8 cellular contexts compared by ENCODE assay signal in the genomic region with DNA sequence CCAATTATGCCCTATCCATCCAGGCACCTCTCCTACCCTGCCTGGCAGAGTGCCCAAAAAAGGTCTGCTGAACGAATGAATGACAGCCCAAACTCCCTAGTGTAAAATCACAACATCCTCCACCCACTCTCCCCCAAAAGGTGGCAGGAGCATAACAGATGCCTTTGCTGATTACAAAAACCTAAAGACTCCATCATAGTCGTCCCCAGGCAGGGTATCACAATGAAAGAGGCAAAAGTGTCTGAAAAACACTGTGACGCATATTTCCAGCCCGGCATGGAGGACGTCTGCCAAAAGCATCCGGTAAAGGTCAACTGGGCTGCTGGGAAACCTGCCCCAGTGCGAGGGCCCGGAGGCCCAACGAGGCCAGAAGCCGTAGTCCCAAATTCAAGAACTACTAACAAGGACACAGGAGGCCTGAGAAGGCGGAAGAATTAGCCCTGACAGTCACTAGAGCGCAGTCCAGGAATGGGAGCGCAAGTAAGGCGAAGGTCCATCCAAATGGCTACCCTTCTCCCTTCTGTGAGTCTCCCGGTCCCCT. TPM values are rescaled to one million over a fixed set of nuclear protein-coding genes. Genes with fewer than 3 reads are reported as not detected.
DNase-seq lines count a peak whose midpoint lies in the region; ATAC-seq and TF ChIP-seq lines count a peak whose summit lies in the region.

No MANE protein-coding gene starts in this region.

- H3F3A ChIP-seq in GM23248 (ENCODE audit: insufficient read depth): peaks cover 9% of the 10 kb centered on the region
- no peaks in the 10 kb centered on the region for H3F3A ChIP-seq in PC-3 (ENCODE audit: low read length, unreplicated experiment)

- H3K36me3 ChIP-seq in ACC112 (ENCODE audit: insufficient read depth, low read length) (0 out of 2 replicates have a peak, but pooled peaks cover 4% of the 10 kb centered on the region), GM23248 (ENCODE audit: low read depth) (no peaks in the 10 kb centered on the region), PC-3 (ENCODE audit: low read depth, low read length) (peaks cover 13% of the 10 kb centered on the region; the same call in 1 of the 2 replicates), adrenal gland (replicated peaks in 1 of 2) (peaks cover 0 to 19% of the 10 kb centered on the region in 2 donors), hepatocyte (replicated peaks; ENCODE audit: insufficient read depth, low read depth) (no peaks in the 10 kb centered on the region)

- no peaks in the 10 kb centered on the region for H3K27me3 ChIP-seq in ACC112 (ENCODE audit: insufficient read depth, low read length)
- no peaks in the 10 kb centered on the region for H3K27me3 ChIP-seq in GM23248 (replicated peaks; ENCODE audit: insufficient read depth)
- no peaks in the 10 kb centered on the region for H3K27me3 ChIP-seq in PC-3 (ENCODE audit: low read length)
- H3K27me3 ChIP-seq in adrenal gland: no peaks in the 10 kb centered on the region
- H3K27me3 ChIP-seq in hepatocyte: peaks cover 4% of the 10 kb centered on the region

- ATAC-seq in PC-3 (peak; percentile 29), GM21515 (IDR thresholded peaks at IDR 0.05; ENCODE audit: unreplicated experiment) (no peak), GM21390 (IDR thresholded peaks at IDR 0.05; ENCODE audit: unreplicated experiment) (no peak)

- H4K20me1 ChIP-seq in GM23248 (ENCODE audit: insufficient read depth) (0 out of 2 replicates have a peak, but pooled peaks cover 6% of the 10 kb centered on the region), PC-3 (ENCODE audit: low read length) (0 out of 2 replicates have a peak, but pooled peaks cover 6% of the 10 kb centered on the region), hepatocyte (ENCODE audit: insufficient read depth, poor library complexity, severe bottlenecking) (no peaks in the 10 kb centered on the region)

- peak overlapping the region; percentile 96 for H3K4me2 ChIP-seq in GM23248 (ENCODE audit: unreplicated experiment)
- peak overlapping the region; percentile 96 for H3K4me2 ChIP-seq in PC-3 (ENCODE audit: low read length)
- peak overlapping the region; percentile 96 for H3K4me2 ChIP-seq in hepatocyte

- H2AFZ ChIP-seq in ACC112 (ENCODE audit: low read length, unreplicated experiment): peak overlapping the region; percentile 84
- H2AFZ ChIP-seq in GM23248: peak overlapping the region; percentile 99
- peak overlapping the region; percentile 100 for H2AFZ ChIP-seq in PC-3 (ENCODE audit: low read length)
- H2AFZ ChIP-seq in hepatocyte: peak overlapping the region; percentile 39

- DNase-seq in GM23248 (peak; percentile 74), PC-3 (peak; percentile 7), adrenal gland (peak; percentile 57 to 84 (median 79)), hepatocyte (ENCODE audit: low spot score) (peak; percentile 20)

- intact Hi-C loops in PC-3 (cut with micrococcal nuclease) (loop anchor here (10.0 kb wide), 1 partner anchor 256 kb away; no protein-coding TSS in a partner anchor), adrenal gland (cut with DNase I) (no loop called here)

- CTCF ChIA-PET in PC-3 (lab: Charles Lee): no interaction called here

- POLR2A ChIA-PET in PC-3 (lab: Charles Lee; ENCODE audit: unreplicated experiment): no interaction called here

- in situ Hi-C loops in GM23248 (cut with MboI): no loop called here

- H3K9me2 ChIP-seq in GM23248 (ENCODE audit: insufficient read depth) (no peaks in the 10 kb centered on the region), PC-3 (replicated peaks; ENCODE audit: low read length) (no peaks in the 10 kb centered on the region), hepatocyte (replicated peaks; ENCODE audit: insufficient read depth) (no peaks in the 10 kb centered on the region)

- H3K4me3 ChIP-seq in ACC112 (ENCODE audit: low read depth, low read length) (peak overlapping the region; percentile 94), GM23248 (peak overlapping the region; percentile 88), PC-3 (ENCODE audit: low read length) (peak overlapping the region; percentile 90), adrenal gland (peak overlapping the region; percentile 25 to 96 (median 76)), hepatocyte (peak overlapping the region; percentile 80), skin epidermis (peak overlapping the region; percentile 58 to 99 (median 93))

- TSS peak; percentile 61 for BruUV-seq in PC-3 (replicated peaks; lab: Mats Ljungman, UMichigan)

- TF ChIP-seq CTCF in PC-3 (conservative IDR thresholded peaks at IDR 0.05; ENCODE audit: low read depth, low read length): no peak
- TF ChIP-seq CTCF in adrenal gland (IDR thresholded peaks at IDR 0.05): no peak
- no peak for TF ChIP-seq CTCF in hepatocyte (IDR thresholded peaks at IDR 0.05; ENCODE audit: poor library complexity)

- no peak for TF ChIP-seq POLR2A in adrenal gland (IDR thresholded peaks at IDR 0.05)

- H3K4me1 ChIP-seq in ACC112 (ENCODE audit: control insufficient read depth, insufficient read depth, low read length, unreplicated experiment) (peaks cover 15% of the 10 kb centered on the region), GM23248 (ENCODE audit: insufficient read depth) (peaks cover 13% of the 10 kb centered on the region), PC-3 (ENCODE audit: insufficient read depth, low read length) (peaks cover 13% of the 10 kb centered on the region; the same call in 1 of the 2 replicates), adrenal gland (replicated peaks in 1 of 2) (peaks cover 17 to 18% of the 10 kb centered on the region in 2 donors), hepatocyte (ENCODE audit: insufficient read depth) (peaks cover 7% of the 10 kb centered on the region)

- H3K27ac ChIP-seq in ACC112 (ENCODE audit: low read depth, low read length): peak overlapping the region; percentile 63
- H3K27ac ChIP-seq in GM23248: peak overlapping the region; percentile 69
- H3K27ac ChIP-seq in PC-3 (ENCODE audit: low read length): peak overlapping the region; percentile 35
- H3K27ac ChIP-seq in adrenal gland: peak overlapping the region; percentile 80 to 98 (median 95)
- peak overlapping the region; percentile 79 for H3K27ac ChIP-seq in hepatocyte
- H3K27ac ChIP-seq in skin epidermis: peak overlapping the region; percentile 57 to 99 (median 88)

- H3K9me3 ChIP-seq in GM23248 (ENCODE audit: low read depth) (no peaks in the 10 kb centered on the region), PC-3 (ENCODE audit: low read length) (no peaks in the 10 kb centered on the region), adrenal gland (replicated peaks in 1 of 3) (no peaks in the 10 kb centered on the region), hepatocyte (ENCODE audit: low read depth) (no peaks in the 10 kb centered on the region)

- 0 to 1% methylated on average over 15 of the region's 15 CpGs for WGBS in GM23248 (ENCODE audit: low coverage in 1 of 2, low lambda C conversion rate in 2 of 2, missing lambda C conversion rate in 2 of 2), 2 experiments
- 0% methylated on average over 2 to 15 of the region's 15 CpGs for WGBS in adrenal gland, 4 donors
- WGBS in hepatocyte (ENCODE audit: low lambda C conversion rate, missing lambda C conversion rate): 2% methylated on average over 15 of the region's 15 CpGs

- H3K79me2 ChIP-seq in ACC112 (ENCODE audit: control insufficient read depth, insufficient read depth, low read length, unreplicated experiment) (peaks cover 35% of the 10 kb centered on the region), GM23248 (ENCODE audit: insufficient read depth) (peaks cover 55% of the 10 kb centered on the region), PC-3 (ENCODE audit: low read length) (peaks cover 34% of the 10 kb centered on the region), hepatocyte (peaks cover 36% of the 10 kb centered on the region)

- peak overlapping the region; percentile 93 for H3K9ac ChIP-seq in GM23248
- H3K9ac ChIP-seq in PC-3 (ENCODE audit: low read length): peak overlapping the region; percentile 95

RNA-seq across cellular contexts. Expression of gene SMIM12, which starts 0.6 kb away (rescaled TPM):
- total RNA-seq in GM23248 (2014; rRNA removed; shearing (Covaris generic)): 17.9 and 20.4 TPM in 2 replicates
- polyA plus RNA-seq in GM23248 (2016; fragmentation: Nextera tagmentation; extraction: Ambion mirVana): 50.1 and 51.6 TPM in 2 replicates
- total RNA-seq in PC-3 (2014; rRNA removed): 47.2 and 53.0 TPM in 2 replicates
- 100 to 1,000 TPM in 1 of 8 donors, 10 to 100 TPM in 7; 39.6 to 109 (median 52.9) TPM for total RNA-seq in adrenal gland
- polyA plus RNA-seq in adrenal gland: 100 to 1,000 TPM in 1 of 3 donors, 10 to 100 TPM in 2; 16.2 to 129 (median 19.3) TPM
- 21.9 and 35.4 TPM in 2 replicates for total RNA-seq in hepatocyte
- polyA plus RNA-seq in hepatocyte: 51.9 and 53.8 TPM in 2 replicates

Comparison
In these comparisons a context has a peak if more than half of its experiments do, and no peak if none do; other contexts are left out.
1. H2AFZ ChIP-seq: peak in every context shown above with its lines; median percentile 100 in PC-3; 99 in GM23248; 84 in ACC112; 39 in hepatocyte.
2. H3K27ac ChIP-seq: peak in every context shown above with its lines; median percentile 95 in adrenal gland; 88 in skin epidermis; 79 in hepatocyte; 69 in GM23248; 63 in ACC112; 35 in PC-3.
3. DNase-seq: peak in every context shown above with its lines; median percentile 79 in adrenal gland; 74 in GM23248; 20 in hepatocyte; 7 in PC-3.